In the genomic region with DNA sequence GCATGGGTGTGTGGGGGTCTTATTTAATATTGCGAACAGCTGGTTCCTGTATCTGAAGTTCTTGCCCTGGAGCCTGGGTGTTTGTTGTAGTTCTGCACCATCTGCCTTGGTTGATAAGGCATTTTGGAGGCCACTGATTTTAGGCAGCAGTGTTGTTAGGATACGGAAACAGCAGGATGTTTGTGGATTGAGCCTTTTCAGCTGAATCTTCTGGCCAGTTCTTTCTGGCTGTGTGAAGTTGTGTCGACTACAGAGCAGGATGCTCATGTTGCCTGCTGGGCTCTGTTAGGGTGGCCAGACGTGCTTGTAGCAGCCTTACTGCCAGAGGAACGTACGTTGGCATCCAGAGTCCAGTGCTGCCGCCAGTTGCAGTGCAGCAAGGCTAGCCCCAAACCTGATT, we compare ENCODE assay signal across 23 cellular contexts.
A peak's percentile ranks its signal among the peaks of the same experiment; 100 is the strongest.
DNase-seq lines count a peak whose midpoint lies in the region; ATAC-seq and TF ChIP-seq lines count a peak whose summit lies in the region.
"Had no signal": no experiment of that assay in that cellular context is flagged by ENCODE, and none has a peak within 500 bp of the region (broad histone marks: within the 10 kb centered on the region; RNA-seq: fewer than 3 reads in every experiment).

No MANE protein-coding gene starts in this region.

- H3K4me3 ChIP-seq in GM23338: no peak overlapping the region
- no peak overlapping the region for H3K4me3 ChIP-seq in aorta (ENCODE audit: low read length in 2 of 2)
- H3K4me3 ChIP-seq: coronary artery, PC-9, SJCRH30, testis had no signal

- no peak overlapping the region for H3K4me2 ChIP-seq in GM23338
- H3K4me2 ChIP-seq: PC-9 had no signal

- H3K36me3 ChIP-seq in GM23338 (ENCODE audit: insufficient read depth) (no peaks in the 10 kb centered on the region; the same call in 1 of the 2 replicates), aorta (ENCODE audit: control insufficient read depth in 1 of 2, insufficient read depth in 2 of 2, low read length in 1 of 2) (peaks cover 0 to 7% of the 10 kb centered on the region in 2 donors)

- H3K36me3 Mint-ChIP-seq in GM23338 (ENCODE audit: low read depth) (peaks cover 30% of the 10 kb centered on the region), glutamatergic neuron (ENCODE audit: unreplicated experiment) (no peaks in the 10 kb centered on the region), nephron (ENCODE audit: low read depth) (peaks cover 58% of the 10 kb centered on the region)

- H3K27ac Mint-ChIP-seq in GM23338 (no peak overlapping the region), glutamatergic neuron (ENCODE audit: unreplicated experiment) (peak overlapping the region; percentile 87), nephron (peak overlapping the region; percentile 65 to 87 (median 81))
- H3K27ac Mint-ChIP-seq: activated CD4-positive, alpha-beta memory T cell treated with anti-CD3 and anti-CD28 coated beads for 36 hours; activated naive CD8-positive, alpha-beta T cell treated with anti-CD3 and anti-CD28 coated beads, Interleukin-2, amount 50 U/mL, for 24 hours; naive B cell; stimulated activated effector memory CD8-positive, alpha-beta T cell treated with anti-CD3 and anti-CD28 coated beads, Interleukin-12 subunit alpha, Interleukin-12 subunit beta, amount 100 ng/mL, for 72 hours had no signal

- H4K20me1 ChIP-seq in GM23338 (replicated peaks; ENCODE audit: insufficient read depth): no peaks in the 10 kb centered on the region

- peak; percentile 38 for DNase-seq in GM23338 (ENCODE audit: low spot score)
- DNase-seq in OCI-M1 (lab: John Stamatoyannopoulos, UW): peak; percentile 89
- DNase-seq in glutamatergic neuron: no peak
- DNase-seq in ecto neural progenitor cell (ENCODE audit: low spot score): no peak
- DNase-seq in NCI-H446 treated with DMSO at 0.1 percent for 48 hours (lab: John Stamatoyannopoulos, UW): no peak
- DNase-seq in aorta: no peak
- DNase-seq: activated CD4-positive, alpha-beta memory T cell treated with anti-CD3 and anti-CD28 coated beads for 36 hours; activated CD4-positive, CD25-positive, alpha-beta regulatory T cell; activated effector memory CD4-positive, alpha-beta T cell treated with anti-CD3 and anti-CD28 coated beads, Interleukin-2, amount 50 U/mL, for 16 hours; activated naive CD8-positive, alpha-beta T cell treated with anti-CD3 and anti-CD28 coated beads, Interleukin-2, amount 50 U/mL, for 24 hours; DMS153; GF-D8; hippocampal formation; naive B cell; NCI-H1105; PC-9; SJCRH30; T-helper 2 cell; testis had no signal

- H3K4me1 ChIP-seq in GM23338 (ENCODE audit: insufficient read depth): peaks cover 9% of the 10 kb centered on the region; the same call in 1 of the 2 replicates
- H3K4me1 ChIP-seq in aorta (ENCODE audit: control insufficient read depth in 1 of 2, insufficient read depth in 2 of 2, low read length in 2 of 2): peaks cover 0 to 4% of the 10 kb centered on the region in 2 donors
- H3K4me1 ChIP-seq: SJCRH30, testis had no signal

- peak overlapping the region; percentile 34; the same call in 1 of the 2 replicates for H3K27ac ChIP-seq in GM23338 (ENCODE audit: low read depth)
- peak overlapping the region in 1 of 2 donors; percentile 48 for H3K27ac ChIP-seq in aorta (ENCODE audit: low read depth in 1 of 2, low read length in 2 of 2)
- H3K27ac ChIP-seq: coronary artery, PC-9, SJCRH30, testis had no signal

- no peaks in the 10 kb centered on the region for H3K9me3 Mint-ChIP-seq in GM23338
- H3K9me3 Mint-ChIP-seq in glutamatergic neuron (ENCODE audit: unreplicated experiment): no peaks in the 10 kb centered on the region
- H3K9me3 Mint-ChIP-seq in nephron: no peaks in the 10 kb centered on the region
- H3K9me3 Mint-ChIP-seq: activated CD4-positive, alpha-beta memory T cell treated with anti-CD3 and anti-CD28 coated beads for 36 hours; activated naive CD8-positive, alpha-beta T cell treated with anti-CD3 and anti-CD28 coated beads, Interleukin-2, amount 50 U/mL, for 24 hours; naive B cell; stimulated activated effector memory CD8-positive, alpha-beta T cell treated with anti-CD3 and anti-CD28 coated beads, Interleukin-12 subunit alpha, Interleukin-12 subunit beta, amount 100 ng/mL, for 72 hours had no signal

- no peaks in the 10 kb centered on the region for H3K27me3 ChIP-seq in GM23338 (ENCODE audit: insufficient read depth)
- no peaks in the 10 kb centered on the region for H3K27me3 ChIP-seq in aorta (ENCODE audit: control insufficient read depth in 1 of 2, insufficient read depth in 2 of 2, low read length in 1 of 2)
- H3K27me3 ChIP-seq: SJCRH30, testis had no signal

- ATAC-seq in GM23338 (peak; percentile 45; the same call in 2 of the 3 replicates), GM19035 (IDR thresholded peaks at IDR 0.05; ENCODE audit: unreplicated experiment) (no peak), aorta (ENCODE audit: low FRiP score) (no peak)
- ATAC-seq: activated naive CD8-positive, alpha-beta T cell treated with anti-CD3 and anti-CD28 coated beads, Interleukin-2, amount 50 U/mL, for 24 hours; stimulated activated effector memory CD8-positive, alpha-beta T cell treated with anti-CD3 and anti-CD28 coated beads, Interleukin-12 subunit alpha, Interleukin-12 subunit beta, amount 100 ng/mL, for 72 hours had no signal

- H3K4me1 Mint-ChIP-seq in GM23338 (peaks cover 26% of the 10 kb centered on the region), glutamatergic neuron (ENCODE audit: low read depth, unreplicated experiment) (peaks cover 18% of the 10 kb centered on the region), nephron (peaks cover 33% of the 10 kb centered on the region)
- H3K4me1 Mint-ChIP-seq: naive B cell had no signal

- H2AFZ ChIP-seq in GM23338: no peak overlapping the region
- H2AFZ ChIP-seq: PC-9 had no signal

- WGBS in aorta, 2 donors: 24 to 35% methylated on average over 7 of the region's 7 CpGs

- H3F3A ChIP-seq in GM23338 (replicated peaks; ENCODE audit: low read depth): no peaks in the 10 kb centered on the region

- H3K9me3 ChIP-seq in aorta (ENCODE audit: control insufficient read depth, low read length): no peaks in the 10 kb centered on the region
- H3K9me3 ChIP-seq: SJCRH30, testis had no signal

- H3K4me3 Mint-ChIP-seq in GM23338 (no peak overlapping the region), glutamatergic neuron (ENCODE audit: unreplicated experiment) (no peak overlapping the region), nephron (no peak overlapping the region)
- H3K4me3 Mint-ChIP-seq: activated CD4-positive, alpha-beta memory T cell treated with anti-CD3 and anti-CD28 coated beads for 36 hours; activated naive CD8-positive, alpha-beta T cell treated with anti-CD3 and anti-CD28 coated beads, Interleukin-2, amount 50 U/mL, for 24 hours; naive B cell; stimulated activated effector memory CD8-positive, alpha-beta T cell treated with anti-CD3 and anti-CD28 coated beads, Interleukin-12 subunit alpha, Interleukin-12 subunit beta, amount 100 ng/mL, for 72 hours had no signal

- no peaks in the 10 kb centered on the region for H3K9me2 ChIP-seq in GM23338 (ENCODE audit: insufficient read depth)

- no peaks in the 10 kb centered on the region for H3K79me2 ChIP-seq in GM23338 (replicated peaks; ENCODE audit: insufficient read depth)

- H3K27me3 Mint-ChIP-seq in GM23338 (ENCODE audit: insufficient read depth, low read depth, poor library complexity) (peaks cover 2% of the 10 kb centered on the region), glutamatergic neuron (ENCODE audit: unreplicated experiment) (no peaks in the 10 kb centered on the region), nephron (ENCODE audit: low read depth) (no peaks in the 10 kb centered on the region)
- H3K27me3 Mint-ChIP-seq: activated CD4-positive, alpha-beta memory T cell treated with anti-CD3 and anti-CD28 coated beads for 36 hours; activated naive CD8-positive, alpha-beta T cell treated with anti-CD3 and anti-CD28 coated beads, Interleukin-2, amount 50 U/mL, for 24 hours; naive B cell had no signal

- TF ChIP-seq CTCF in GM23338 (conservative IDR thresholded peaks at IDR 0.05; ENCODE audit: low read depth in 2 of 2) (no peak), glutamatergic neuron (IDR thresholded peaks at IDR 0.05; ENCODE audit: partially characterized antibody, unreplicated experiment) (no peak), nephron (IDR thresholded peaks at IDR 0.05; ENCODE audit: unreplicated experiment in 3 of 3) (no peak)

- intact Hi-C loops in aorta (cut with DNase I): no loop called here

TF ChIP-seq in GM23338, 12 proteins besides CTCF, POLR2A, EP300 and RAD21:
- TF ChIP-seq NANOG (IDR thresholded peaks at IDR 0.05; ENCODE audit: borderline replicate concordance): no peak

Comparison
In these comparisons a context has a peak if more than half of its experiments do, and no peak if none do; other contexts are left out.
1. DNase-seq: peak in GM23338 (single experiment) and OCI-M1 (single experiment); none in glutamatergic neuron (single experiment), ecto neural progenitor cell (single experiment), NCI-H446 treated with DMSO at 0.1 percent for 48 hours (single experiment) and aorta (0 of 2).